In the genomic region with DNA sequence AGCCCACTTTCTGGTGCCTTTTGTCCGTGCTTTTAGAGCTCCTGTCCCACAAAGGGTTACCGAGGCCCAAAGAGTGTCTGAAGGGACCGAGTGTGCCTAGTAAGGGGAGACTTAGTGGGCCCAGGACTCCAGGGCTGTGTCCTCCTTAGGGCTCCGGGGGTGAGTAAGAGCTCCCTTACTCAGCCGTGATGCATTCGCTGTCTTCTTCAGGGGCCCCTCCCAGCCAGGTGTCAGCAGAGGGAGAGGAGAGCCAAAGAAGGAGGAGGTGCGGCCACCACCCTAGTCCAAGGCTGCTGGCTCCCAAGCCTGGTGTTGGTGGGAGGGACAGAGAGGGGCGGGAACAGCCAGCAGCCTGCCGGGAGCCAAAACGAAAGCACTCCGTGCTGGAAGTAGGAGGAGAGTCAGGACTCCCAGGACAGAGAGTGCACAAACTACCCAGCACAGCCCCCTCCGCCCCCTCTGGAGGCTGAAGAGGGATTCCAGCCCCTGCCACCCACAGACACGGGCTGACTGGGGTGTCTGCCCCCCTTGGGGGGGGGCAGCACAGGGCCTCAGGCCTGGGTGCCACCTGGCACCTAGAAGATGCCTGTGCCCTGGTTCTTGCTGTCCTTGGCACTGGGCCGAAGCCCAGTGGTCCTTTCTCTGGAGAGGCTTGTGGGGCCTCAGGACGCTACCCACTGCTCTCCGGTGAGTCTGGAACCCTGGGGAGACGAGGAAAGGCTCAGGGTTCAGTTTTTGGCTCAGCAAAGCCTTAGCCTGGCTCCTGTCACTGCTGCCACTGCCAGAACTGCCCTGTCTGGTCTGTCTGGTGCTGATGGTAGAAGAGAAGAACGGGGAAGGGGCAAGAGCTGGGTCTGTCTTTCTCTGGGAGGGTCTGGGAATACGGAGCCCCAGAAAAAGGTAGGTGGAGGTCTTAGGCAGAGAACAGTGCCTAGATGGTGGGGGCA, we compare ENCODE assay signal across 8 cellular contexts. TPM values are rescaled to one million over a fixed set of nuclear protein-coding genes. Genes with fewer than 3 reads are reported as not detected.
DNase-seq lines count a peak whose midpoint lies in the region; FAIRE-seq and TF ChIP-seq lines count a peak whose summit lies in the region.

Gene IL17RC (plus strand): TSS at position 365 of the 947 bp plus-strand sequence. CDS start 218 bp downstream, at position 583.

- peak within 1 kb of the TSS; percentile 82 for H2BK15ac ChIP-seq in neuronal stem cell (ENCODE audit: low read length)

- H3K27me3 ChIP-seq in OCI-LY1 (ENCODE audit: insufficient read depth, low read length), result no peaks in the 10 kb centered on the region
- no peaks in the 10 kb centered on the region for H3K27me3 ChIP-seq in adrenal gland
- peaks cover 0 to 15% (median 0%) of the 10 kb centered on the region in 3 experiments for H3K27me3 ChIP-seq in neuronal stem cell (ENCODE audit: control insufficient read depth in 3 of 3, insufficient read depth in 3 of 3, low read depth in 1 of 3, low read length in 3 of 3)

- peak within 1 kb of the TSS; percentile 99 for H3K18ac ChIP-seq in neuronal stem cell (ENCODE audit: low read length)

- TF ChIP-seq CTCF in AG10803 (conservative IDR thresholded peaks at IDR 0.05; ENCODE audit: low read length), result no peak
- TF ChIP-seq CTCF in HFF-Myc (IDR thresholded peaks at IDR 0.05; ENCODE audit: low read depth, low read length, missing control alignments), result no peak
- TF ChIP-seq CTCF in OCI-LY1 (IDR thresholded peaks at IDR 0.05; ENCODE audit: low read length), result no peak
- no peak for TF ChIP-seq CTCF in adrenal gland (IDR thresholded peaks at IDR 0.05)

- no peak within 1 kb of the TSS for H4K91ac ChIP-seq in neuronal stem cell (ENCODE audit: low read depth, low read length, poor library complexity)

- H3K79me1 ChIP-seq in neuronal stem cell (ENCODE audit: low read depth, low read length), result no peaks in the 10 kb centered on the region

- peak; percentile 80 for DNase-seq in AG10803 (ENCODE audit: low read depth)
- DNase-seq in HFF-Myc (ENCODE audit: extremely low read depth, low read depth), result peak; percentile 72
- DNase-seq in adrenal gland, result peak; percentile 90 to 97 (median 96)
- peak; percentile 31 to 84 (median 64) for DNase-seq in head of caudate nucleus
- DNase-seq in neuronal stem cell (ENCODE audit: low spot score), result no peak
- DNase-seq in urothelium cell line (ENCODE audit: low spot score), result peak; percentile 93
- no peak for DNase-seq in GM19240 (ENCODE audit: insufficient read length, low spot score)

- H2BK5ac ChIP-seq in neuronal stem cell (ENCODE audit: low read length), result peak within 1 kb of the TSS; percentile 61

- peak within 1 kb of the TSS; percentile 56 for H4K8ac ChIP-seq in neuronal stem cell (ENCODE audit: low read depth, low read length)

- H3K4me3 ChIP-seq in AG10803 (ENCODE audit: low read length) (peak within 1 kb of the TSS; percentile 71), HFF-Myc (replicated peaks; ENCODE audit: low read depth, low read length) (peak within 1 kb of the TSS; percentile 56), OCI-LY1 (ENCODE audit: low read depth, low read length, poor library complexity, severe bottlenecking) (peak within 1 kb of the TSS; percentile 25), adrenal gland (peak within 1 kb of the TSS in 3 of 4 donors; percentile 30 to 69 (median 42)), neuronal stem cell (ENCODE audit: low read length in 2 of 2) (peak within 1 kb of the TSS; percentile 41 to 82)

- H4K20me1 ChIP-seq in OCI-LY1 (ENCODE audit: insufficient read depth, low read length), result no peaks in the 10 kb centered on the region

- H3K4me1 ChIP-seq in OCI-LY1 (ENCODE audit: insufficient read depth, low read length, severe bottlenecking) (no peaks in the 10 kb centered on the region), adrenal gland (replicated peaks in 1 of 2) (peaks cover 31 to 59% of the 10 kb centered on the region in 2 donors), neuronal stem cell (ENCODE audit: control insufficient read depth in 2 of 2, insufficient read depth in 1 of 2, low read depth in 1 of 2, low read length in 2 of 2) (peaks cover 12 to 17% of the 10 kb centered on the region in 2 donors)

- WGBS in adrenal gland, 4 donors, result 6 to 8% (median 7%) methylated on average over 7 to 19 of the region's 19 CpGs
- no CpG with 5 or more reads among the region's 19 CpGs for WGBS in neuronal stem cell (ENCODE audit: extremely low coverage in 2 of 2, insufficient read length in 2 of 2, insufficient replicate concordance in 1 of 2), 2 donors

- H3K9me3 ChIP-seq in OCI-LY1 (ENCODE audit: low read length), result no peaks in the 10 kb centered on the region
- H3K9me3 ChIP-seq in adrenal gland (replicated peaks in 1 of 3), result no peaks in the 10 kb centered on the region
- peaks cover 0 to 2% of the 10 kb centered on the region in 2 donors for H3K9me3 ChIP-seq in neuronal stem cell (replicated peaks in 1 of 2; ENCODE audit: control insufficient read depth in 2 of 2, insufficient read depth in 1 of 2, low read depth in 1 of 2, low read length in 2 of 2)

- peak within 1 kb of the TSS; percentile 85 for H3K4ac ChIP-seq in neuronal stem cell (ENCODE audit: low read length)

- H3K36me3 ChIP-seq in OCI-LY1 (ENCODE audit: insufficient read depth, low read length), result no peaks in the 10 kb centered on the region
- no peaks in the 10 kb centered on the region for H3K36me3 ChIP-seq in adrenal gland (replicated peaks in 1 of 2)
- no peaks in the 10 kb centered on the region for H3K36me3 ChIP-seq in neuronal stem cell (replicated peaks in 1 of 2; ENCODE audit: control insufficient read depth in 2 of 2, insufficient read depth in 2 of 2, low read length in 2 of 2)

- no peak within 1 kb of the TSS for H3K9ac ChIP-seq in OCI-LY1 (ENCODE audit: low read length)
- H3K9ac ChIP-seq in neuronal stem cell (ENCODE audit: low read depth, low read length, poor library complexity), result peak within 1 kb of the TSS; percentile 87

- intact Hi-C loops in adrenal gland (cut with DNase I), result no loop called here
- intact Hi-C loops in head of caudate nucleus (cut with DNase I), result no loop called here

- H3K4me2 ChIP-seq in OCI-LY1 (ENCODE audit: low read length) (peak within 1 kb of the TSS; percentile 38; the same call in 1 of the 2 replicates), neuronal stem cell (ENCODE audit: insufficient read depth, low read length, poor library complexity, severe bottlenecking) (peak within 1 kb of the TSS; percentile 95)

- H3K14ac ChIP-seq in neuronal stem cell (ENCODE audit: low read length), result no peak within 1 kb of the TSS

- no peaks in the 10 kb centered on the region for H3K9me2 ChIP-seq in OCI-LY1 (ENCODE audit: low read depth, low read length)

- H2BK120ac ChIP-seq in neuronal stem cell (ENCODE audit: low read depth, low read length), result peak within 1 kb of the TSS; percentile 9

- H2AFZ ChIP-seq in OCI-LY1 (ENCODE audit: low read length), result no peak within 1 kb of the TSS
- peak within 1 kb of the TSS; percentile 95 for H2AFZ ChIP-seq in neuronal stem cell (ENCODE audit: low read length)

- peak in 1 of 2 donors; percentile 88 for TF ChIP-seq POLR2A in adrenal gland (IDR thresholded peaks at IDR 0.05)

- no peak for FAIRE-seq in urothelium cell line (lab: Jason Lieb, UNC)

- H2AK5ac ChIP-seq in neuronal stem cell (ENCODE audit: low read depth, low read length), result peak within 1 kb of the TSS; percentile 76

- peak within 1 kb of the TSS; percentile 16 for H3K23ac ChIP-seq in neuronal stem cell (ENCODE audit: low read depth, low read length, poor library complexity)

- H3K27ac ChIP-seq in OCI-LY1 (ENCODE audit: low read depth, low read length, poor library complexity, severe bottlenecking), result no peak within 1 kb of the TSS
- H3K27ac ChIP-seq in adrenal gland, result peak within 1 kb of the TSS; percentile 64 to 95 (median 84)
- H3K27ac ChIP-seq in neuronal stem cell (replicated peaks; ENCODE audit: low read length), result no peak within 1 kb of the TSS

- H2BK12ac ChIP-seq in neuronal stem cell (ENCODE audit: low read length), result peak within 1 kb of the TSS; percentile 50

- H3F3A ChIP-seq in OCI-LY1 (ENCODE audit: insufficient read depth, low read length), result no peaks in the 10 kb centered on the region

- H3K79me2 ChIP-seq in OCI-LY1 (ENCODE audit: insufficient read depth, low read length), result no peaks in the 10 kb centered on the region

RNA-seq across cellular contexts. Expression of gene IL17RC, which starts in this region (rescaled TPM):
- total RNA-seq in adrenal gland, result 100 to 1,000 TPM in 2 of 8 donors, 10 to 100 TPM in 6; 39.1 to 141 (median 90.4) TPM
- 100 to 1,000 TPM in 2 of 3 donors, 10 to 100 TPM in 1; 20.5 to 283 (median 208) TPM for polyA plus RNA-seq in adrenal gland
- 5.4 TPM for polyA plus RNA-seq in neuronal stem cell (2013, experiment 1 of 2)
- polyA plus RNA-seq in neuronal stem cell (2013, experiment 2 of 2), result 6.0 TPM

Comparison
In these comparisons a context has a peak if more than half of its experiments do, and no peak if none do; other contexts are left out.
1. DNase-seq: peak in AG10803 (single experiment), HFF-Myc (single experiment), adrenal gland (7 of 7), head of caudate nucleus (42 of 42) and urothelium cell line (single experiment); none in neuronal stem cell (single experiment) and GM19240 (single experiment).
2. H3K27ac ChIP-seq: peak in adrenal gland (5 of 5); none in OCI-LY1 (single experiment) and neuronal stem cell (single experiment).
3. Peak in every context shown above with its lines, with median percentiles within 50 percentile points of each other: H3K4me3 ChIP-seq.